In the genomic region with DNA sequence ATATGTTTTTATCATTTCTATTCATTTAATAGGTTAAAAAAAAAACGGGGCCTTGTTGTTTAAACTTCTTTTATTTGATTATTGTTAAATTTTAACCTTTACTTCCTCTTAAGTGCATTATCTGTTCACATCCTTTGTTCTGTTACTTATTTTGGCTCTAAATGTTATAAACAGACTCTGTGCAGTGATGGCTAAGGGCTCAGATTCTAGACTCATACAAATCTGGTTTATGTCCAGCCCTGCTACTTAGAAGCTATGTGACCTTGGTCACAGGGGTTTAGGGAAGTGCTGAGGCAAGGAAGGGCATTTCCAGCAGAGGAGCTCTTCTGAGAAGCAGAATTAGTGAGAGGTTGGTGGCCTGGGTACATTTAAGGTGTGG, we compare ENCODE assay signal across 10 cellular contexts. TPM values are rescaled to one million over a fixed set of nuclear protein-coding genes. Genes with fewer than 3 reads are reported as not detected.
DNase-seq lines count a peak whose midpoint lies in the region; ATAC-seq, FAIRE-seq and TF ChIP-seq lines count a peak whose summit lies in the region.
"Had no signal": no experiment of that assay in that cellular context is flagged by ENCODE, and none has a peak within 500 bp of the region (broad histone marks: within the 10 kb centered on the region; RNA-seq: fewer than 3 reads in every experiment).

No MANE protein-coding gene starts in this region.

- H3K36me3 Mint-ChIP-seq in neural crest cell (ENCODE audit: low read depth): peaks cover 5% of the 10 kb centered on the region
- H3K36me3 Mint-ChIP-seq in T-helper 17 cell (ENCODE audit: low read depth): peaks cover 2% of the 10 kb centered on the region
- H3K36me3 Mint-ChIP-seq: activated CD4-positive, alpha-beta memory T cell treated with anti-CD3 and anti-CD28 coated beads for 36 hours had no signal

- H3K4me1 ChIP-seq in A549: peaks cover 32% of the 10 kb centered on the region

- 0% methylated on average over 1 of the region's 1 CpG for WGBS in A549 (ENCODE audit: missing lambda C conversion rate)

- ATAC-seq in A549 (peak; percentile 80 to 81), SK-N-SH treated with all-trans-retinoic acid at 6 μM for 48 hours (peak; percentile 72), T-helper 17 cell (no peak)

- POLR2A ChIA-PET in A549 (lab: Yijun Ruan, JAX): interaction anchor here (1.2 kb wide), 1 partner anchor 11 kb away, joined by 3 read pairs; no protein-coding TSS in a partner anchor

- peak overlapping the region; percentile 62 to 76 for H3K27ac ChIP-seq in A549

- DNase-seq in A549 (ENCODE audit: low read depth in 1 of 2, low spot score in 1 of 2): peak in 1 of 2 experiments; percentile 67
- peak; percentile 84 for DNase-seq in fibroblast of villous mesenchyme (ENCODE audit: low read depth)
- no peak for DNase-seq in neural crest cell (ENCODE audit: low read depth, low spot score)
- DNase-seq in T-helper 17 cell: no peak
- no peak for DNase-seq in OCI-M2 (lab: John Stamatoyannopoulos, UW; ENCODE audit: unreplicated experiment)
- no peak for DNase-seq in urothelium cell line (ENCODE audit: low spot score)
- no peak for DNase-seq in AG08395 (ENCODE audit: low spot score)
- DNase-seq: activated CD4-positive, alpha-beta memory T cell treated with anti-CD3 and anti-CD28 coated beads for 36 hours; testis had no signal

- H3K4me2 ChIP-seq in A549: peak overlapping the region; percentile 67

- no peak for TF ChIP-seq POLR2A in A549 (IDR thresholded peaks at IDR 0.05; ENCODE audit: low read length)

- H3K4me1 Mint-ChIP-seq in neural crest cell (peaks cover 57% of the 10 kb centered on the region), T-helper 17 cell (no peaks in the 10 kb centered on the region)

- no peak for TF ChIP-seq EP300 in A549 (IDR thresholded peaks at IDR 0.05)

- peak overlapping the region; percentile 9 for H3K4me3 Mint-ChIP-seq in neural crest cell
- H3K4me3 Mint-ChIP-seq in T-helper 17 cell: no peak overlapping the region
- H3K4me3 Mint-ChIP-seq: activated CD4-positive, alpha-beta memory T cell treated with anti-CD3 and anti-CD28 coated beads for 36 hours had no signal

- CTCF ChIA-PET in A549 (lab: Yijun Ruan, JAX): interaction anchor here (1.0 to 2.3 kb wide), 2 partner anchors 16 to 40 kb away, joined by 3 to 5 read pairs; no protein-coding TSS in a partner anchor

- H3K4me3 ChIP-seq in A549 (0 out of 3 replicates have a peak overlapping the region, but pooled peaks have one; percentile 5), fibroblast of villous mesenchyme (ENCODE audit: low read depth, low read length) (no peak overlapping the region)
- H3K4me3 ChIP-seq: testis had no signal

- no peaks in the 10 kb centered on the region for H3K9me3 ChIP-seq in A549
- H3K9me3 ChIP-seq in T-helper 17 cell (ENCODE audit: control insufficient read depth, low read length, poor library complexity, severe bottlenecking): no peaks in the 10 kb centered on the region
- H3K9me3 ChIP-seq: testis had no signal

- H3K27me3 Mint-ChIP-seq in neural crest cell (ENCODE audit: low read depth) (no peaks in the 10 kb centered on the region), T-helper 17 cell (peaks cover 18% of the 10 kb centered on the region)
- H3K27me3 Mint-ChIP-seq: activated CD4-positive, alpha-beta memory T cell treated with anti-CD3 and anti-CD28 coated beads for 36 hours had no signal

- peaks cover 5% of the 10 kb centered on the region for H3K9me3 Mint-ChIP-seq in neural crest cell
- H3K9me3 Mint-ChIP-seq: activated CD4-positive, alpha-beta memory T cell treated with anti-CD3 and anti-CD28 coated beads for 36 hours had no signal

- peak overlapping the region; percentile 45 for H3K27ac Mint-ChIP-seq in neural crest cell (ENCODE audit: unreplicated experiment)
- H3K27ac Mint-ChIP-seq in T-helper 17 cell: no peak overlapping the region
- H3K27ac Mint-ChIP-seq: activated CD4-positive, alpha-beta memory T cell treated with anti-CD3 and anti-CD28 coated beads for 36 hours had no signal

- no peak for TF ChIP-seq CTCF in A549 (IDR thresholded peaks at IDR 0.05)
- TF ChIP-seq CTCF in fibroblast of villous mesenchyme (IDR thresholded peaks at IDR 0.05; ENCODE audit: insufficient read depth, low read depth, low read length): no peak
- TF ChIP-seq CTCF in neural crest cell (conservative IDR thresholded peaks at IDR 0.05): no peak

- FAIRE-seq in A549 (lab: Jason Lieb, UNC) (no peak), urothelium cell line (lab: Jason Lieb, UNC) (no peak)

- no peak for TF ChIP-seq RAD21 in A549 (conservative IDR thresholded peaks at IDR 0.05 in 1 of 2, IDR thresholded peaks at IDR 0.05 in 1 of 2)

TF ChIP-seq in A549, 52 proteins besides CTCF, POLR2A, EP300 and RAD21:
- TF ChIP-seq CEBPB (IDR thresholded peaks at IDR 0.05): no peak
- TF ChIP-seq, protein P1, sequence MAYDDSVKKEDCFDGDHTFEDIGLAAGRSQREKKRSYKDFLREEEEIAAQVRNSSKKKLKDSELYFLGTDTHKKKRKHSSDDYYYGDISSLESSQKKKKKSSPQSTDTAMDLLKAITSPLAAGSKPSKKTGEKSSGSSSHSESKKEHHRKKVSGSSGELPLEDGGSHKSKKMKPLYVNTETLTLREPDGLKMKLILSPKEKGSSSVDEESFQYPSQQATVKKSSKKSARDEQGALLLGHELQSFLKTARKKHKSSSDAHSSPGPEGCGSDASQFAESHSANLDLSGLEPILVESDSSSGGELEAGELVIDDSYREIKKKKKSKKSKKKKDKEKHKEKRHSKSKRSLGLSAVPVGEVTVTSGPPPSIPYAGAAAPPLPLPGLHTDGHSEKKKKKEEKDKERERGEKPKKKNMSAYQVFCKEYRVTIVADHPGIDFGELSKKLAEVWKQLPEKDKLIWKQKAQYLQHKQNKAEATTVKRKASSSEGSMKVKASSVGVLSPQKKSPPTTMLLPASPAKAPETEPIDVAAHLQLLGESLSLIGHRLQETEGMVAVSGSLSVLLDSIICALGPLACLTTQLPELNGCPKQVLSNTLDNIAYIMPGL (CRISPR knock-in tag; IDR thresholded peaks at IDR 0.05; ENCODE audit: borderline replicate concordance): no peak
- 0 out of 2 replicates have a peak, but pooled peaks have one; percentile 34 for TF ChIP-seq GATA3 (IDR thresholded peaks at IDR 0.05; ENCODE audit: borderline replicate concordance)

TF ChIP-seq in SK-N-SH treated with all-trans-retinoic acid at 6 μM for 48 hours, 23 proteins besides CTCF, POLR2A, EP300 and RAD21:
- TF ChIP-seq ZNF565 (CRISPR knock-in tag; conservative IDR thresholded peaks at IDR 0.05; ENCODE audit: low read depth) (no peak), ESRRG (CRISPR knock-in tag; IDR thresholded peaks at IDR 0.05) (no peak), SNAI2 (CRISPR knock-in tag; IDR thresholded peaks at IDR 0.05) (no peak), ISL1 (CRISPR knock-in tag; IDR thresholded peaks at IDR 0.05) (peak; percentile 62; the same call in 1 of the 2 replicates)

RNA-seq across cellular contexts. Expression of a gene that starts 55.3 kb away (rescaled TPM):
- polyA plus RNA-seq in A549 (2011; rRNA removed): 0.22 and 0.49 TPM in 2 replicates
- 0.16 and 0.23 TPM in 2 replicates for polyA plus RNA-seq in A549 (2012; cell fraction: cytosol; rRNA removed)
- 0.55 TPM in 2 replicates for polyA plus RNA-seq in A549 (2012; cell fraction: nucleus; rRNA removed)
- 0.04 to 0.08 TPM (median 0.05 TPM) in 3 replicates for polyA plus RNA-seq in A549 (2017; fragmentation: RNase III; extraction: RNeasy Plus Mini Kit Qiagen cat#74134 plus additional on column Dnase treatment)
- 0.49 and 0.91 TPM in 2 replicates for polyA minus RNA-seq in A549 (2011; rRNA and poly(A)+ RNA removed)
- total RNA-seq in fibroblast of villous mesenchyme: 4.3 and 5.5 TPM in 2 replicates
- total RNA-seq in neural crest cell: 4.9 and 6.2 TPM in 2 replicates
- 10 to 100 TPM; 21.6 to 30.1 TPM for total RNA-seq in T-helper 17 cell
